14 cellular contexts compared by ENCODE assay signal in the genomic region with DNA sequence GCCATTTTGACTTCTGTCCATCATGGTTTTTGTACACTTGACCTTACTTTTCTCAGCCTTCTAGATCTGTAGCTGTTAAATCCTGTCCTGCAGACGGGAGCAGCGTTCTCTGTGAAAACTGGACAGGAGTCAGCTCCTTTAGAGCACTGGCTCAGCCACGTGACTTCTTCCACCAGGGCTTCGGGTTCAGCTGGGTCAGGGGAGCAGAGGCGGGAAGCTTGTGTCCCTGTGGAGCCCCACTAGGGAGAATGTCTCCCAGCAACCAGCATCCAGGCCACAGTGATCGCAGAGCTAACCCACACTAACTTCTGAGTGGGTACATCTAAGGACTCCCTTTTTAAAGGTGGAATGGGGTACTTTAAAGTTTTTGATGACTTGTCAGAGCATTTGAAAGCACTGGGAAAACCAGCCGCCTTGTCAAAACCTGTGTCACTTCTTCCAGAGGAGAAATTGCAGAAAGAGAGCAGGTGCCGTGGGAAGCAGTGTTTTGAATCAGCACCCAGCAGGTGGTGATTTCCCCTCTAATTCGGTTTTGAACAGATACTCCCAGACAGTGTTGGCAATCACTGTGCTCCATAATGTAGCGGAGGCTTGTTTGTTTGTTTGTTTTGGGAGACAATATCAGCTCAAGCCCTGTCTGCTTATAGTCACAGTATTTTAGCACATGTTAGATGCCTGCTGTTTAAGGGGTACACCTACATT. TPM values are rescaled to one million over a fixed set of nuclear protein-coding genes. Genes with fewer than 3 reads are reported as not detected.
DNase-seq lines count a peak whose midpoint lies in the region; ATAC-seq and TF ChIP-seq lines count a peak whose summit lies in the region.
"Had no signal": no experiment of that assay in that cellular context is flagged by ENCODE, and none has a peak within 500 bp of the region (broad histone marks: within the 10 kb centered on the region; RNA-seq: fewer than 3 reads in every experiment).

No MANE protein-coding gene starts in this region.

- CTCF ChIA-PET in Panc1 (lab: Charles Lee) = no interaction called here

- no peaks in the 10 kb centered on the region for H3K9me3 ChIP-seq in Panc1 (ENCODE audit: control insufficient read depth, insufficient read depth, low read depth, low read length)
- H3K9me3 ChIP-seq in iPS-18a (ENCODE audit: control insufficient read depth, low read depth, low read length) = no peaks in the 10 kb centered on the region
- no peaks in the 10 kb centered on the region for H3K9me3 ChIP-seq in thyroid gland

- H3K27me3 Mint-ChIP-seq in activated CD4-positive, alpha-beta T cell treated with anti-CD3 and anti-CD28 coated beads, Interleukin-2, amount 10 ng/mL, durations not matched to agents 24 days and 14 days = no peaks in the 10 kb centered on the region
- H3K27me3 Mint-ChIP-seq in activated T-helper 2 cell treated with anti-CD3 and anti-CD28 coated beads, Interferon-gamma antibody, Interleukin-2, Interleukin-4, amounts not matched to agents 10 μg/mL and 5 μg/mL and 100 μg/mL, durations not matched to agents 14 hours and 24 hours and 36 hours (ENCODE audit: low read depth) = no peaks in the 10 kb centered on the region
- H3K27me3 Mint-ChIP-seq: activated CD4-positive, alpha-beta T cell treated with anti-CD3 and anti-CD28 coated beads, Interleukin-2, amount 10 ng/mL, durations not matched to agents 7 days and 5 days; natural killer cell treated with Interleukin-12 subunit alpha and Interleukin-12 subunit beta and Interleukin-15 and Interleukin-18, amount 100 ng/mL, for 72 hours had no signal

- no peak overlapping the region for H3K27ac ChIP-seq in Panc1 (ENCODE audit: low read length)
- no peak overlapping the region for H3K27ac ChIP-seq in iPS-18a (ENCODE audit: low read length)
- H3K27ac ChIP-seq in thyroid gland = no peak overlapping the region
- H3K27ac ChIP-seq: dorsolateral prefrontal cortex had no signal

- no peak for TF ChIP-seq CTCF in Panc1 (IDR thresholded peaks at IDR 0.05)
- TF ChIP-seq CTCF in thyroid gland (IDR thresholded peaks at IDR 0.05) = no peak

- peak; percentile 45 for DNase-seq in activated CD4-positive, alpha-beta T cell treated with anti-CD3 and anti-CD28 coated beads, Interleukin-2, amount 10 ng/mL, durations not matched to agents 24 days and 14 days
- DNase-seq in activated CD4-positive, alpha-beta T cell treated with anti-CD3 and anti-CD28 coated beads for 4 hours = no peak
- DNase-seq in Panc1 (ENCODE audit: low read depth, low spot score) (no peak), thyroid gland (peak; percentile 41 to 50), NK-92 (lab: John Stamatoyannopoulos, UW; ENCODE audit: unreplicated experiment) (no peak)
- DNase-seq in activated T-helper 2 cell treated with anti-CD3 and anti-CD28 coated beads, Interferon-gamma antibody, Interleukin-2, Interleukin-4, amounts not matched to agents 10 μg/mL and 5 μg/mL and 100 μg/mL, durations not matched to agents 14 hours and 24 hours and 36 hours (ENCODE audit: low spot score) = no peak
- DNase-seq: activated CD4-positive, alpha-beta T cell treated with anti-CD3 and anti-CD28 coated beads, Interleukin-2, amount 10 ng/mL, durations not matched to agents 7 days and 5 days; activated naive CD4-positive, alpha-beta T cell treated with anti-CD3 and anti-CD28 coated beads, Interleukin-2, amount 50 U/mL, for 16 hours; NCI-H1048; stimulated activated CD4-positive, alpha-beta T cell treated with anti-CD3 and anti-CD28 coated beads, Interleukin-4, amount 100 ng/mL, for 1 hour had no signal

- no peak for TF ChIP-seq POLR2A in thyroid gland (IDR thresholded peaks at IDR 0.05)

- H3K36me3 Mint-ChIP-seq in activated CD4-positive, alpha-beta T cell treated with anti-CD3 and anti-CD28 coated beads, Interleukin-2, amount 10 ng/mL, durations not matched to agents 24 days and 14 days (ENCODE audit: low read depth) = no peaks in the 10 kb centered on the region
- H3K36me3 Mint-ChIP-seq in activated T-helper 2 cell treated with anti-CD3 and anti-CD28 coated beads, Interferon-gamma antibody, Interleukin-2, Interleukin-4, amounts not matched to agents 10 μg/mL and 5 μg/mL and 100 μg/mL, durations not matched to agents 14 hours and 24 hours and 36 hours (ENCODE audit: low read depth) = no peaks in the 10 kb centered on the region

- 50 to 57% methylated on average over 10 of the region's 10 CpGs for WGBS in thyroid gland, 2 donors

- in situ Hi-C loops in Panc1 (cut with HindIII; ENCODE audit: low pct_unique_long_range_greater_than_20kb, low sequenced_read_pairs) = no loop called here

- POLR2A ChIA-PET in Panc1 (lab: Charles Lee) = no interaction called here

- no peaks in the 10 kb centered on the region for H3K4me1 ChIP-seq in Panc1 (ENCODE audit: control insufficient read depth, insufficient read depth, low read length)
- peaks cover 20% of the 10 kb centered on the region for H3K4me1 ChIP-seq in iPS-18a (ENCODE audit: control insufficient read depth, low read depth, low read length)
- peaks cover 7 to 13% of the 10 kb centered on the region in 2 donors for H3K4me1 ChIP-seq in thyroid gland

- intact Hi-C loops in activated CD4-positive, alpha-beta T cell treated with anti-CD3 and anti-CD28 coated beads, Interleukin-2, amount 10 ng/mL, durations not matched to agents 24 days and 14 days (cut with micrococcal nuclease) = no loop called here
- intact Hi-C loops in Panc1 (cut with micrococcal nuclease; ENCODE audit: unreplicated experiment) (no loop called here), thyroid gland (cut with DNase I) (no loop called here)
- intact Hi-C loops in activated T-helper 2 cell treated with anti-CD3 and anti-CD28 coated beads, Interferon-gamma antibody, Interleukin-2, Interleukin-4, amounts not matched to agents 10 μg/mL and 5 μg/mL and 100 μg/mL, durations not matched to agents 14 hours and 24 hours and 36 hours (cut with micrococcal nuclease) = no loop called here

- H3K36me3 ChIP-seq in Panc1 (ENCODE audit: control insufficient read depth, insufficient read depth, low read length) = no peaks in the 10 kb centered on the region
- H3K36me3 ChIP-seq in iPS-18a (ENCODE audit: control insufficient read depth, low read depth, low read length) = no peaks in the 10 kb centered on the region
- H3K36me3 ChIP-seq in thyroid gland = no peaks in the 10 kb centered on the region

- H3K27me3 ChIP-seq in Panc1 (ENCODE audit: control insufficient read depth, insufficient read depth, low read length) (no peaks in the 10 kb centered on the region), iPS-18a (ENCODE audit: control insufficient read depth, insufficient read depth, low read length) (no peaks in the 10 kb centered on the region), thyroid gland (no peaks in the 10 kb centered on the region)
- H3K27me3 ChIP-seq: dorsolateral prefrontal cortex had no signal

- BruUV-seq in Panc1 (replicated peaks; lab: Mats Ljungman, UMichigan) = no TSS peak

- H3K4me1 Mint-ChIP-seq in activated CD4-positive, alpha-beta T cell treated with anti-CD3 and anti-CD28 coated beads, Interleukin-2, amount 10 ng/mL, durations not matched to agents 24 days and 14 days = no peaks in the 10 kb centered on the region
- H3K4me1 Mint-ChIP-seq in activated T-helper 2 cell treated with anti-CD3 and anti-CD28 coated beads, Interferon-gamma antibody, Interleukin-2, Interleukin-4, amounts not matched to agents 10 μg/mL and 5 μg/mL and 100 μg/mL, durations not matched to agents 14 hours and 24 hours and 36 hours (ENCODE audit: low read depth) = no peaks in the 10 kb centered on the region

- H3K4me3 Mint-ChIP-seq in activated CD4-positive, alpha-beta T cell treated with anti-CD3 and anti-CD28 coated beads, Interleukin-2, amount 10 ng/mL, durations not matched to agents 24 days and 14 days = no peak overlapping the region
- no peak overlapping the region for H3K4me3 Mint-ChIP-seq in activated T-helper 2 cell treated with anti-CD3 and anti-CD28 coated beads, Interferon-gamma antibody, Interleukin-2, Interleukin-4, amounts not matched to agents 10 μg/mL and 5 μg/mL and 100 μg/mL, durations not matched to agents 14 hours and 24 hours and 36 hours (ENCODE audit: low read depth)
- H3K4me3 Mint-ChIP-seq: activated CD4-positive, alpha-beta T cell treated with anti-CD3 and anti-CD28 coated beads, Interleukin-2, amount 10 ng/mL, durations not matched to agents 7 days and 5 days; natural killer cell treated with Interleukin-12 subunit alpha and Interleukin-12 subunit beta and Interleukin-15 and Interleukin-18, amount 100 ng/mL, for 72 hours had no signal

- H3K9ac ChIP-seq in iPS-18a (ENCODE audit: low read length) = no peak overlapping the region

- H3K4me3 ChIP-seq in Panc1 (ENCODE audit: low read depth in 2 of 2, low read length in 2 of 2) (no peak overlapping the region), iPS-18a (ENCODE audit: low read length) (peak overlapping the region; percentile 6), thyroid gland (replicated peaks in 1 of 3) (no peak overlapping the region)

- no peaks in the 10 kb centered on the region for H3K9me3 Mint-ChIP-seq in activated CD4-positive, alpha-beta T cell treated with anti-CD3 and anti-CD28 coated beads, Interleukin-2, amount 10 ng/mL, durations not matched to agents 24 days and 14 days
- H3K9me3 Mint-ChIP-seq in activated T-helper 2 cell treated with anti-CD3 and anti-CD28 coated beads, Interferon-gamma antibody, Interleukin-2, Interleukin-4, amounts not matched to agents 10 μg/mL and 5 μg/mL and 100 μg/mL, durations not matched to agents 14 hours and 24 hours and 36 hours = no peaks in the 10 kb centered on the region
- H3K9me3 Mint-ChIP-seq: natural killer cell treated with Interleukin-12 subunit alpha and Interleukin-12 subunit beta and Interleukin-15 and Interleukin-18, amount 100 ng/mL, for 72 hours had no signal

- ATAC-seq in Panc1 = peak; percentile 75
- ATAC-seq in activated CD4-positive, CD25-positive, alpha-beta regulatory T cell treated with anti-CD3 and anti-CD28 coated beads, Interleukin-2, amount 50 U/mL, for 24 hours = no peak
- ATAC-seq: natural killer cell treated with Interleukin-12 subunit alpha and Interleukin-12 subunit beta and Interleukin-15 and Interleukin-18, amount 100 ng/mL, for 72 hours had no signal

- no peak overlapping the region for H3K27ac Mint-ChIP-seq in activated CD4-positive, alpha-beta T cell treated with anti-CD3 and anti-CD28 coated beads, Interleukin-2, amount 10 ng/mL, durations not matched to agents 24 days and 14 days
- no peak overlapping the region for H3K27ac Mint-ChIP-seq in activated T-helper 2 cell treated with anti-CD3 and anti-CD28 coated beads, Interferon-gamma antibody, Interleukin-2, Interleukin-4, amounts not matched to agents 10 μg/mL and 5 μg/mL and 100 μg/mL, durations not matched to agents 14 hours and 24 hours and 36 hours
- H3K27ac Mint-ChIP-seq: activated CD4-positive, alpha-beta T cell treated with anti-CD3 and anti-CD28 coated beads, Interleukin-2, amount 10 ng/mL, durations not matched to agents 7 days and 5 days; natural killer cell treated with Interleukin-12 subunit alpha and Interleukin-12 subunit beta and Interleukin-15 and Interleukin-18, amount 100 ng/mL, for 72 hours had no signal

RNA-seq across cellular contexts. Expression of a gene that starts 17.9 kb away (rescaled TPM):
- total RNA-seq in activated CD4-positive, alpha-beta T cell treated with anti-CD3 and anti-CD28 coated beads, Interleukin-2, amount 10 ng/mL, durations not matched to agents 24 days and 14 days = 15.9 and 17.3 TPM in 2 replicates
- total RNA-seq in Panc1 (2021; ENCODE audit: unreplicated experiment) (22.6 TPM), thyroid gland (10 to 100 TPM; 54.1 to 74.3 (median 69.5) TPM)
- polyA plus RNA-seq in Panc1 (2012; ENCODE audit: insufficient read length) = 16.6 TPM
- total RNA-seq in activated T-helper 2 cell treated with anti-CD3 and anti-CD28 coated beads, Interferon-gamma antibody, Interleukin-2, Interleukin-4, amounts not matched to agents 10 μg/mL and 5 μg/mL and 100 μg/mL, durations not matched to agents 14 hours and 24 hours and 36 hours = 21.4 and 21.9 TPM in 2 replicates

RNA-seq across cellular contexts. Expression of a gene that starts 46.8 kb away (rescaled TPM):
- 162 and 166 TPM in 2 replicates for total RNA-seq in activated CD4-positive, alpha-beta T cell treated with anti-CD3 and anti-CD28 coated beads, Interleukin-2, amount 10 ng/mL, durations not matched to agents 24 days and 14 days
- 99.4 TPM for total RNA-seq in Panc1 (2021; ENCODE audit: unreplicated experiment)
- 72.5 TPM for polyA plus RNA-seq in Panc1 (2012; ENCODE audit: insufficient read length)
- 100 to 1,000 TPM in 1 of 4 donors, 10 to 100 TPM in 3; 84.9 to 100 (median 93.3) TPM for total RNA-seq in thyroid gland
- 144 TPM in 2 replicates for total RNA-seq in activated T-helper 2 cell treated with anti-CD3 and anti-CD28 coated beads, Interferon-gamma antibody, Interleukin-2, Interleukin-4, amounts not matched to agents 10 μg/mL and 5 μg/mL and 100 μg/mL, durations not matched to agents 14 hours and 24 hours and 36 hours

Comparison
In these comparisons a context has a peak if more than half of its experiments do, and no peak if none do; other contexts are left out.
1. DNase-seq: peak in activated CD4-positive, alpha-beta T cell treated with anti-CD3 and anti-CD28 coated beads, Interleukin-2, amount 10 ng/mL, durations not matched to agents 24 days and 14 days (single experiment) and thyroid gland (2 of 2); none in activated CD4-positive, alpha-beta T cell treated with anti-CD3 and anti-CD28 coated beads for 4 hours (0 of 2), Panc1 (single experiment), activated T-helper 2 cell treated with anti-CD3 and anti-CD28 coated beads, Interferon-gamma antibody, Interleukin-2, Interleukin-4, amounts not matched to agents 10 μg/mL and 5 μg/mL and 100 μg/mL, durations not matched to agents 14 hours and 24 hours and 36 hours (single experiment) and NK-92 (single experiment).